1 cellular context compared by ENCODE assay signal in genomic region chr6:160972594-160972993, GRCh38.
TF ChIP-seq lines count a peak whose summit lies in the region.

No MANE protein-coding gene starts in this region.

TF ChIP-seq in K562, 482 proteins besides CTCF, POLR2A, EP300 and RAD21:
- TF ChIP-seq CEBPB (tag; IDR thresholded peaks at IDR 0.05), result peak; percentile 53
- TF ChIP-seq ZBTB33 (CRISPR knock-in tag; IDR thresholded peaks at IDR 0.05), result peak; percentile 66; the same call in 1 of the 2 replicates
